Comparison of ENCODE assay signal across 15 cellular contexts in genomic region chr2:120629241-120629895, GRCh38.
A peak's percentile ranks its signal among the peaks of the same experiment; 100 is the strongest.
DNase-seq lines count a peak whose midpoint lies in the region; TF ChIP-seq lines count a peak whose summit lies in the region.
"Had no signal": no experiment of that assay in that cellular context is flagged by ENCODE, and none has a peak within 500 bp of the region (broad histone marks: within the 10 kb centered on the region; RNA-seq: fewer than 3 reads in every experiment).

No MANE protein-coding gene starts in this region.

- CTCF ChIA-PET in mammary epithelial cell (lab: Charles Lee; ENCODE audit: low non-redundant PET): no interaction called here

- TF ChIP-seq POLR2A in breast epithelium (IDR thresholded peaks at IDR 0.05) (no peak), spleen (IDR thresholded peaks at IDR 0.05) (no peak), testis (IDR thresholded peaks at IDR 0.05) (no peak)

- no peak overlapping the region for H3K4me2 ChIP-seq in mammary epithelial cell (ENCODE audit: insufficient read depth, low read depth, low read length)
- H3K4me2 ChIP-seq: BLaER1 had no signal

- H3K4me1 ChIP-seq in breast epithelium: peaks cover 0 to 4% of the 10 kb centered on the region in 2 donors
- H3K4me1 ChIP-seq in mammary epithelial cell (ENCODE audit: insufficient read depth, low read length): peaks cover 8% of the 10 kb centered on the region
- H3K4me1 ChIP-seq in spleen: no peaks in the 10 kb centered on the region
- H3K4me1 ChIP-seq in testis: no peaks in the 10 kb centered on the region

- H3K4me3 ChIP-seq in breast epithelium (no peak overlapping the region), mammary epithelial cell (replicated peaks in 1 of 3; ENCODE audit: insufficient read depth in 1 of 3, low read depth in 2 of 3, low read length in 3 of 3) (no peak overlapping the region), spleen (no peak overlapping the region), testis (no peak overlapping the region)
- H3K4me3 ChIP-seq: BLaER1 had no signal

- no peaks in the 10 kb centered on the region for H4K20me1 ChIP-seq in mammary epithelial cell (ENCODE audit: insufficient read depth, low read length)
- H4K20me1 ChIP-seq: BLaER1 had no signal

- H3K36me3 ChIP-seq in breast epithelium: no peaks in the 10 kb centered on the region
- H3K36me3 ChIP-seq in mammary epithelial cell (ENCODE audit: insufficient read depth, low read length): no peaks in the 10 kb centered on the region
- H3K36me3 ChIP-seq in spleen: no peaks in the 10 kb centered on the region
- no peaks in the 10 kb centered on the region for H3K36me3 ChIP-seq in testis (ENCODE audit: low read depth, missing control alignments)
- H3K36me3 ChIP-seq: BLaER1 had no signal

- BruUV-seq in mammary epithelial cell (replicated peaks; lab: Mats Ljungman, UMichigan): no TSS peak

- DNase-seq in breast epithelium (ENCODE audit: low spot score in 2 of 2) (no peak), mammary epithelial cell (no peak), ecto neural progenitor cell (ENCODE audit: low spot score) (peak; percentile 37), mesenteric fat pad (ENCODE audit: low spot score) (peak; percentile 33), spleen (peak; percentile 58), putamen (ENCODE audit: low spot score) (no peak), dedifferentiated amniotic fluid mesenchymal stem cell (ENCODE audit: extremely low spot score) (no peak), testis (no peak)
- DNase-seq: 8988T; AML-193; CD4-positive, CD25-positive, alpha-beta regulatory T cell; GF-D8; HCEC 1CT; HFFc6 had no signal

- no peaks in the 10 kb centered on the region for H3K9me3 ChIP-seq in breast epithelium
- no peaks in the 10 kb centered on the region for H3K9me3 ChIP-seq in mammary epithelial cell (replicated peaks; ENCODE audit: insufficient read depth, low read length)
- peaks cover 0 to 7% (median 0%) of the 10 kb centered on the region in 8 donors for H3K9me3 ChIP-seq in spleen
- no peaks in the 10 kb centered on the region for H3K9me3 ChIP-seq in testis

- intact Hi-C loops in breast epithelium (cut with DNase I; ENCODE audit: low total_unique reads) (no loop called here), mammary epithelial cell (cut with micrococcal nuclease) (no loop called here), spleen (cut with DNase I; ENCODE audit: low total_unique reads) (no loop called here), testis (cut with DNase I; ENCODE audit: low total_unique reads) (no loop called here)

- TF ChIP-seq CTCF in breast epithelium (IDR thresholded peaks at IDR 0.05) (no peak), mammary epithelial cell (conservative IDR thresholded peaks at IDR 0.05 in 1 of 2, IDR thresholded peaks at IDR 0.05 in 1 of 2; ENCODE audit: extremely low read depth in 1 of 2, insufficient read depth in 1 of 2, low read depth in 1 of 2, low read length in 2 of 2) (no peak), spleen (IDR thresholded peaks at IDR 0.05 in 8 of 11, conservative IDR thresholded peaks at IDR 0.05 in 3 of 11) (no peak), testis (IDR thresholded peaks at IDR 0.05) (no peak)

- no peak overlapping the region for H3K9ac ChIP-seq in mammary epithelial cell (ENCODE audit: insufficient read depth, low read length)
- H3K9ac ChIP-seq: BLaER1 had no signal

- dilution Hi-C loops in mammary epithelial cell (cut with HindIII; ENCODE audit: low sequenced_read_pairs): no loop called here

- H3K27me3 ChIP-seq in breast epithelium (no peaks in the 10 kb centered on the region), mammary epithelial cell (ENCODE audit: insufficient read depth, low read length) (no peaks in the 10 kb centered on the region), spleen (replicated peaks in 1 of 7) (peaks cover 0 to 23% (median 0%) of the 10 kb centered on the region in 7 donors), testis (no peaks in the 10 kb centered on the region)
- H3K27me3 ChIP-seq: BLaER1 had no signal

- no peak overlapping the region for H2AFZ ChIP-seq in mammary epithelial cell (ENCODE audit: low read depth, low read length)

- H3K79me2 ChIP-seq in mammary epithelial cell (ENCODE audit: insufficient read depth, low read length): no peaks in the 10 kb centered on the region

- WGBS in mammary epithelial cell (ENCODE audit: low coverage, missing lambda C conversion rate): 72% methylated on average over 5 of the region's 8 CpGs
- 68 to 93% (median 86%) methylated on average over 7 to 8 of the region's 8 CpGs for WGBS in spleen, 5 donors
- 94 to 100% methylated on average over 1 to 8 of the region's 8 CpGs for WGBS in testis, 2 donors

- in situ Hi-C loops in mammary epithelial cell (cut with MboI; ENCODE audit: low sequenced_read_pairs in 2 of 2): no loop called here

- H3K27ac ChIP-seq in breast epithelium (peak overlapping the region; percentile 73 to 91), mammary epithelial cell (ENCODE audit: insufficient read depth, low read depth, low read length) (no peak overlapping the region), spleen (no peak overlapping the region), testis (no peak overlapping the region)
- H3K27ac ChIP-seq: BLaER1 had no signal

Comparison
In these comparisons a context has a peak if more than half of its experiments do, and no peak if none do; other contexts are left out.
1. H3K27ac ChIP-seq: peak in breast epithelium (2 of 2); none in mammary epithelial cell (single experiment), spleen (0 of 8) and testis (0 of 2).
2. DNase-seq: peak in ecto neural progenitor cell (single experiment), mesenteric fat pad (single experiment) and spleen (single experiment); none in breast epithelium (0 of 2), mammary epithelial cell (single experiment), putamen (single experiment), dedifferentiated amniotic fluid mesenchymal stem cell (single experiment) and testis (single experiment).